11 cellular contexts compared by ENCODE assay signal in genomic region chr11:71780771-71781170, GRCh38. TPM values are rescaled to one million over a fixed set of nuclear protein-coding genes. Genes with fewer than 3 reads are reported as not detected.
DNase-seq lines count a peak whose midpoint lies in the region; FAIRE-seq and TF ChIP-seq lines count a peak whose summit lies in the region.
"Not testable (repeated sequence)": the region's sequence is repeated elsewhere in the genome, so short reads cannot be mapped to it uniquely, and the experiment has no call there.
"Had no signal": no experiment of that assay in that cellular context is flagged by ENCODE, and none has a peak within 500 bp of the region (broad histone marks: within the 10 kb centered on the region; RNA-seq: fewer than 3 reads in every experiment).

No MANE protein-coding gene starts in this region.

- not testable (repeated sequence) for H3K4me3 ChIP-seq in bronchial epithelial cell (ENCODE audit: low read depth, low read length); parathyroid adenoma (ENCODE audit: low read depth, low read length)

- not testable (repeated sequence) for H3K9ac ChIP-seq in parathyroid adenoma

- H3K79me2 ChIP-seq in parathyroid adenoma, result not testable (repeated sequence)

- not testable (repeated sequence) for H3K27me3 ChIP-seq in bronchial epithelial cell (ENCODE audit: control insufficient read depth, insufficient read depth, low read length); parathyroid adenoma (ENCODE audit: control insufficient read depth, insufficient read depth, low read length)

- not testable (repeated sequence) for H3K9me3 ChIP-seq in parathyroid adenoma (ENCODE audit: control insufficient read depth, low read length)

- peak overlapping the region; percentile 75 for H3K27ac ChIP-seq in parathyroid adenoma

- H3K4me2 ChIP-seq in parathyroid adenoma (ENCODE audit: low read length), result not testable (repeated sequence)

- TF ChIP-seq CTCF in bronchial epithelial cell (IDR thresholded peaks at IDR 0.05; ENCODE audit: insufficient read depth, low read length, severe bottlenecking); parathyroid adenoma (IDR thresholded peaks at IDR 0.05): not testable (repeated sequence)

- H3K4me1 ChIP-seq in parathyroid adenoma, result not testable (repeated sequence)

- DNase-seq in H4 (ENCODE audit: low spot score) (peak; percentile 29), NCI-H1105 (lab: John Stamatoyannopoulos, UW) (peak; percentile 50), NCI-H345 (lab: John Stamatoyannopoulos, UW) (peak; percentile 45), RPMI7951 (ENCODE audit: low read depth) (peak; percentile 14), bronchial epithelial cell (ENCODE audit: low read depth) (peak; percentile 53), kidney tubule cell (ENCODE audit: low spot score) (peak; percentile 11)

- peak overlapping the region; percentile 72 for H2AFZ ChIP-seq in parathyroid adenoma

- not testable (repeated sequence) for H3K36me3 ChIP-seq in bronchial epithelial cell (ENCODE audit: control insufficient read depth, insufficient read depth, low read length); parathyroid adenoma (ENCODE audit: control insufficient read depth, insufficient read depth, low read length)

- not testable (repeated sequence) for FAIRE-seq in bronchial epithelial cell (lab: Jason Lieb, UNC)

RNA-seq across cellular contexts. Expression of gene DEFB108B, which starts 52.2 kb away (rescaled TPM):
- total RNA-seq in H4 (2014; rRNA removed; shearing (Covaris generic)), result not detected in 2 replicates
- not detected in 2 replicates for total RNA-seq in RPMI7951 (2014; rRNA removed; shearing (Covaris generic))
- total RNA-seq in bronchial epithelial cell, result not detected in 2 replicates
- total RNA-seq: Caco-2; CD4-positive, alpha-beta T cell; GM23248; HT1080 had no signal
